Comparison of ENCODE assay signal across 1 cellular context in the genomic region with DNA sequence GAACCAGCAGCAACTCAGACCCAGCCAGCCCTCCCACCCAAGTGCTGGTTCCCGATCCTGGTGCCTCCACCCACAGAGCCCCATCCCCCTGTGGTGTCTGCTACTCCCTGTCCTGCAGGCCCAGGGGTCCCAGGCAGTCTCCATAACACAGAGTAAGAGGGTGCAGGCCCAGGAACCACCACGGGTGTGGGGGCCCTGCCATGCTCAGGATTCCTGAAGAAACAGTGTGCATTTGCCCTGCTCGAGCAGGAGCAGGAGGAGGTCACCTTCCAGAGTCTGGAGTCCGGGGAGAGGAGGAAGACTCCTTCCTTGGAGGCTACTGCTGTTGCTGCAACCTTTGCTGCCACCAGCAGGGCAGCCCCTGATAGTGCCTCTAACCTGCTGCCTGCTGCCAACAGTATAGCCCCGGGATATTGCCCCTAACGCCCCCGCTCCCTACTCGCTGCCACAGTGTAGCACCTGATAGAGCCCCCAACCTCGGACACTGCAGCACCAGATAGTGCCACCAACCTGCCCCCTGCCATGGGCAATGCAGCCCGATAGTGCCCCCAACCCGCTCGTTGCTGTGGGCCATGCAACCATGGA.
TF ChIP-seq lines count a peak whose summit lies in the region.

No MANE protein-coding gene starts in this region.

TF ChIP-seq in H1, 55 proteins besides CTCF, POLR2A, EP300 and RAD21:
- no peak for TF ChIP-seq CHD7 (IDR thresholded peaks at IDR 0.05; ENCODE audit: insufficient replicate concordance, low read length)
- TF ChIP-seq TEAD4 (IDR thresholded peaks at IDR 0.05; ENCODE audit: low read depth, low read length) = no peak
- no peak for TF ChIP-seq RFX5 (IDR thresholded peaks at IDR 0.05; ENCODE audit: borderline replicate concordance, low read depth, low read length)
- no peak for TF ChIP-seq MAX (IDR thresholded peaks at IDR 0.05)
TF ChIP-seq in H1: peak in this region for 0.
